8 cellular contexts compared by ENCODE assay signal in genomic region chr7:149670288-149670687, GRCh38.
A peak's percentile ranks its signal among the peaks of the same experiment; 100 is the strongest.
DNase-seq lines count a peak whose midpoint lies in the region; ATAC-seq lines count a peak whose summit lies in the region.

No MANE protein-coding gene starts in this region.

- no peaks in the 10 kb centered on the region for H3K36me3 Mint-ChIP-seq in stimulated activated naive B cell treated with anti-CD40 and anti-IgM and Interleukin-4, amounts not matched to agents 10 μg/mL and 1 μg/mL and 100 μg/mL, for 72 hours

- H3K27ac ChIP-seq in substantia nigra (ENCODE audit: low read depth, low read length, poor library complexity, severe bottlenecking) = no peak overlapping the region

- ATAC-seq in left cardiac atrium = peak; percentile 84 to 90
- no peak for ATAC-seq in GM21619 (IDR thresholded peaks at IDR 0.05; ENCODE audit: unreplicated experiment)
- ATAC-seq in stimulated activated naive B cell treated with anti-CD40 and anti-IgM and Interleukin-4, amounts not matched to agents 10 μg/mL and 1 μg/mL and 100 μg/mL, for 72 hours (replicated peaks) = no peak

- H3K9me3 Mint-ChIP-seq in stimulated activated naive B cell treated with anti-CD40 and anti-IgM and Interleukin-4, amounts not matched to agents 10 μg/mL and 1 μg/mL and 100 μg/mL, for 72 hours = no peaks in the 10 kb centered on the region

- no peak overlapping the region for H3K27ac Mint-ChIP-seq in stimulated activated naive B cell treated with anti-CD40 and anti-IgM and Interleukin-4, amounts not matched to agents 10 μg/mL and 1 μg/mL and 100 μg/mL, for 72 hours

- DNase-seq in NCI-H345 (lab: John Stamatoyannopoulos, UW) (peak; percentile 31), NCI-H345 treated with DMSO at 0.1 percent for 48 hours (lab: John Stamatoyannopoulos, UW; ENCODE audit: unreplicated experiment) (no peak), SW480 (ENCODE audit: low spot score) (peak; percentile 13), left cardiac atrium (peak; percentile 43), substantia nigra (lab: John Stamatoyannopoulos, UW) (peak in 29 of 49 donors; percentile 1 to 66 (median 19)), GDM1 (lab: John Stamatoyannopoulos, UW) (no peak)
- DNase-seq in stimulated activated naive B cell treated with anti-CD40 and anti-IgM and Interleukin-4, amounts not matched to agents 10 μg/mL and 1 μg/mL and 100 μg/mL, for 72 hours = no peak

- intact Hi-C loops in left cardiac atrium (cut with DNase I) = no loop called here

- H3K27me3 Mint-ChIP-seq in stimulated activated naive B cell treated with anti-CD40 and anti-IgM and Interleukin-4, amounts not matched to agents 10 μg/mL and 1 μg/mL and 100 μg/mL, for 72 hours = peaks cover 38 to 48% of the 10 kb centered on the region in 2 donors

- no peak overlapping the region for H3K4me3 Mint-ChIP-seq in stimulated activated naive B cell treated with anti-CD40 and anti-IgM and Interleukin-4, amounts not matched to agents 10 μg/mL and 1 μg/mL and 100 μg/mL, for 72 hours

- peaks cover 0 to 1% of the 10 kb centered on the region in 2 donors for H3K4me1 Mint-ChIP-seq in stimulated activated naive B cell treated with anti-CD40 and anti-IgM and Interleukin-4, amounts not matched to agents 10 μg/mL and 1 μg/mL and 100 μg/mL, for 72 hours

Comparison
In these comparisons a context has a peak if more than half of its experiments do, and no peak if none do; other contexts are left out.
1. DNase-seq: peak in NCI-H345 (single experiment), SW480 (single experiment), left cardiac atrium (single experiment) and substantia nigra (29 of 49); none in NCI-H345 treated with DMSO at 0.1 percent for 48 hours (single experiment), GDM1 (single experiment) and stimulated activated naive B cell treated with anti-CD40 and anti-IgM and Interleukin-4, amounts not matched to agents 10 μg/mL and 1 μg/mL and 100 μg/mL, for 72 hours (single experiment).
2. ATAC-seq: peak in left cardiac atrium (2 of 2); none in GM21619 (single experiment) and stimulated activated naive B cell treated with anti-CD40 and anti-IgM and Interleukin-4, amounts not matched to agents 10 μg/mL and 1 μg/mL and 100 μg/mL, for 72 hours (0 of 2).